13 cellular contexts compared by ENCODE assay signal in the genomic region with DNA sequence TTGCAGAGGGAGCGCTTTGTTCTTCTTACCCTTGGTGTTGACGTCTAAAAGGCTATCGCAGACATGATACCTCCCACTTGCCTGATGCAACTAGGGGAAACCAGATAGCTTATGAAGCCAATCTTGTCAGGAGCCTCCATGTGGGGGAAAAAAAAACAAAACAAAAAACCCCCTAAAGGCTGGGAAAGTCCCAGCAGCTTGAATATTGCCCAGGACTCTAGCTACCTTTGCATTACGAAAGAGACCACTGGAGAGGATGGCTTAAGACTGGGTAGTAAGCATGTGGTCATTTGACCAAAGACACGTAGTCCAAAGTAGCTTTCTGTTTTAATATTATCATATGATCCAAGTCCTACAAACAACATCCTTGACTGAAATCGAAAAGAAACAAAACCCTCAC.
A peak's percentile ranks its signal among the peaks of the same experiment; 100 is the strongest.
DNase-seq lines count a peak whose midpoint lies in the region; ATAC-seq, FAIRE-seq and TF ChIP-seq lines count a peak whose summit lies in the region.
"Had no signal": no experiment of that assay in that cellular context is flagged by ENCODE, and none has a peak within 500 bp of the region (broad histone marks: within the 10 kb centered on the region; RNA-seq: fewer than 3 reads in every experiment).

No MANE protein-coding gene starts in this region.

- no peak for TF ChIP-seq CTCF in activated B cell treated with CpG ODN at 0.5 μM for 24 hours (IDR thresholded peaks at IDR 0.05)
- TF ChIP-seq CTCF in coronary artery (IDR thresholded peaks at IDR 0.05): no peak

- DNase-seq in activated B cell treated with CpG ODN at 0.5 μM for 24 hours (no peak), coronary artery (ENCODE audit: low spot score) (no peak), HTR-8/SVneo (ENCODE audit: insufficient read length, low spot score) (no peak), LoVo (ENCODE audit: low spot score) (no peak), NCI-H524 (lab: John Stamatoyannopoulos, UW) (no peak)
- DNase-seq: C1 segment of cervical spinal cord, cerebellar nuclear complex, lower lobe of right lung, psoas muscle had no signal

- POLR2A ChIA-PET in activated B cell treated with CpG ODN at 0.5 μM for 24 hours (lab: Charles Lee): no interaction called here

- no peaks in the 10 kb centered on the region for H3K36me3 Mint-ChIP-seq in activated B cell treated with CpG ODN at 0.5 μM for 24 hours (ENCODE audit: low read depth)

- no peaks in the 10 kb centered on the region for H3K27me3 Mint-ChIP-seq in activated B cell treated with CpG ODN at 0.5 μM for 24 hours

- H3K27ac ChIP-seq in coronary artery: no peak overlapping the region
- H3K27ac ChIP-seq: lower lobe of right lung, psoas muscle had no signal

- intact Hi-C loops in activated B cell treated with CpG ODN at 0.5 μM for 24 hours (cut with micrococcal nuclease): no loop called here

- H3K27ac Mint-ChIP-seq in activated B cell treated with CpG ODN at 0.5 μM for 24 hours: no peak overlapping the region

- FAIRE-seq in HTR-8/SVneo (lab: Jason Lieb, UNC): no peak

- ATAC-seq in GM18519 (IDR thresholded peaks at IDR 0.05; ENCODE audit: low FRiP score, unreplicated experiment) (peak; percentile 81), GM21367 (IDR thresholded peaks at IDR 0.05; ENCODE audit: unreplicated experiment) (peak; percentile 66), HG03060 (IDR thresholded peaks at IDR 0.05; ENCODE audit: low read depth, unreplicated experiment) (peak; percentile 69), activated B cell treated with CpG ODN at 0.5 μM for 24 hours (ENCODE audit: low read depth) (peak; percentile 28)
- ATAC-seq: lower lobe of right lung, Panc1, psoas muscle had no signal

- CTCF ChIA-PET in activated B cell treated with CpG ODN at 0.5 μM for 24 hours (lab: Charles Lee): no interaction called here

- H3K9me3 Mint-ChIP-seq in activated B cell treated with CpG ODN at 0.5 μM for 24 hours: no peaks in the 10 kb centered on the region

- H3K4me3 Mint-ChIP-seq in activated B cell treated with CpG ODN at 0.5 μM for 24 hours: no peak overlapping the region

- H3K4me1 Mint-ChIP-seq in activated B cell treated with CpG ODN at 0.5 μM for 24 hours: no peaks in the 10 kb centered on the region

- no peak overlapping the region for H3K4me3 ChIP-seq in coronary artery
- H3K4me3 ChIP-seq: lower lobe of right lung, psoas muscle had no signal

Comparison
In these comparisons a context has a peak if more than half of its experiments do, and no peak if none do; other contexts are left out.
1. ATAC-seq: peak in every context shown above with its lines; median percentile 81 in GM18519; 69 in HG03060; 66 in GM21367; 28 in activated B cell treated with CpG ODN at 0.5 μM for 24 hours.